ENCODE assay signal across 30 cellular contexts in the genomic region with DNA sequence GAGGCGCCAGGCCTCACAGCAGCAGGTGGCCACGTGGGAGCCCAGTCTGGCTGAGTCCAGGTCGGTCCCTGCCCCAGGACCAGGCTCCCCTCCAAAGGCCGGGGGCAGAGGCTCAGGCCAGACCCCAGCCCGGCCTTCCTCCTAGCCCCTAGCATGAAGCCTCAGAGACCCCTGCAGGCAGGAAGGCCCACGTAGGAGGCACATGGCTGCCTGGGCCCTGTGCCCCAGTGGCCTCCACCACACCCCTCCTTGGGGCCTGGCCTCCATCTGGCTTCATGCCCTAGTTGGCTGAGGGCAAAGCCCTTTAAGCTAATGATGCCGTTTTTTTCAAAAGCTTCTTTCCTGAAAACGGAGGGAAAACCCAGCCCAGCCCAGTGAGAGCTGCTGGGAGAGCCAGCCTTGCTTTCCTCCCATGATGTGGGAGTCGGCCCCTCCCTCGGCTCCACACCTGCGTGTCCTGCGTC. TPM values are rescaled to one million over a fixed set of nuclear protein-coding genes. Genes with fewer than 3 reads are reported as not detected.
A peak's percentile ranks its signal among the peaks of the same experiment; 100 is the strongest.
DNase-seq lines count a peak whose midpoint lies in the region; ATAC-seq and TF ChIP-seq lines count a peak whose summit lies in the region.
"Had no signal": no experiment of that assay in that cellular context is flagged by ENCODE, and none has a peak within 500 bp of the region (broad histone marks: within the 10 kb centered on the region; RNA-seq: fewer than 3 reads in every experiment).

No MANE protein-coding gene starts in this region.

- H3K27ac Mint-ChIP-seq in endothelial cell (ENCODE audit: unreplicated experiment) = peak overlapping the region; percentile 36
- H3K27ac Mint-ChIP-seq: activated naive CD4-positive, alpha-beta T cell treated with anti-CD3 and anti-CD28 coated beads for 36 hours; effector memory CD8-positive, alpha-beta T cell; mesothelial cell of epicardium; T-helper 1 cell treated with Interleukin-12 subunit alpha and Interleukin-12 subunit beta and Interleukin-4 antibody, amounts not matched to agents 30 μg/mL and 1 μg/mL, for 36 hours; type B pancreatic cell had no signal

- intact Hi-C loops in lower lobe of right lung (cut with DNase I) (no loop called here), uterus (cut with DNase I; ENCODE audit: low total_unique reads) (no loop called here)

- no peaks in the 10 kb centered on the region for H3K9me3 Mint-ChIP-seq in endothelial cell (ENCODE audit: unreplicated experiment)
- H3K9me3 Mint-ChIP-seq: activated naive CD4-positive, alpha-beta T cell treated with anti-CD3 and anti-CD28 coated beads for 36 hours; activated T-cell treated with anti-CD3 and anti-CD28 coated beads, Interleukin-2, amount 50 U/mL, for 4 hours; effector memory CD8-positive, alpha-beta T cell; mesothelial cell of epicardium; naive thymus-derived CD8-positive, alpha-beta T cell; T-helper 1 cell treated with Interleukin-12 subunit alpha and Interleukin-12 subunit beta and Interleukin-4 antibody, amounts not matched to agents 30 μg/mL and 1 μg/mL, for 36 hours; type B pancreatic cell had no signal

- H3K4me3 Mint-ChIP-seq in endothelial cell (ENCODE audit: unreplicated experiment) = no peak overlapping the region
- H3K4me3 Mint-ChIP-seq: activated naive CD4-positive, alpha-beta T cell treated with anti-CD3 and anti-CD28 coated beads for 36 hours; activated T-cell treated with anti-CD3 and anti-CD28 coated beads, Interleukin-2, amount 50 U/mL, for 4 hours; effector memory CD8-positive, alpha-beta T cell; mesothelial cell of epicardium; naive thymus-derived CD8-positive, alpha-beta T cell; T-helper 1 cell treated with Interleukin-12 subunit alpha and Interleukin-12 subunit beta and Interleukin-4 antibody, amounts not matched to agents 30 μg/mL and 1 μg/mL, for 36 hours; type B pancreatic cell had no signal

- TF ChIP-seq CTCF in endothelial cell (IDR thresholded peaks at IDR 0.05; ENCODE audit: unreplicated experiment) = no peak
- no peak for TF ChIP-seq CTCF in lower lobe of right lung (IDR thresholded peaks at IDR 0.05)
- TF ChIP-seq CTCF in uterus (IDR thresholded peaks at IDR 0.05) = no peak

- no peak overlapping the region for H3K4me3 ChIP-seq in lower lobe of right lung
- H3K4me3 ChIP-seq in uterus = no peak overlapping the region
- H3K4me3 ChIP-seq: esophagus muscularis mucosa had no signal

- peak in 1 of 2 donors; percentile 16 for ATAC-seq in lower lobe of right lung
- no peak for ATAC-seq in HG02798 (IDR thresholded peaks at IDR 0.05; ENCODE audit: poor library complexity, unreplicated experiment)
- ATAC-seq in GM19397 (IDR thresholded peaks at IDR 0.05; ENCODE audit: unreplicated experiment) = no peak
- ATAC-seq: activated T-cell treated with anti-CD3 and anti-CD28 coated beads, Interleukin-2, amount 50 U/mL, for 4 hours; effector memory CD8-positive, alpha-beta T cell; foreskin keratinocyte; left colon; naive thymus-derived CD8-positive, alpha-beta T cell had no signal

- H3K27me3 ChIP-seq in lower lobe of right lung (ENCODE audit: low read depth) = no peaks in the 10 kb centered on the region
- H3K27me3 ChIP-seq in uterus = no peaks in the 10 kb centered on the region
- H3K27me3 ChIP-seq: foreskin keratinocyte had no signal

- H3K36me3 ChIP-seq in lower lobe of right lung (no peaks in the 10 kb centered on the region), uterus (no peaks in the 10 kb centered on the region)
- H3K36me3 ChIP-seq: esophagus muscularis mucosa had no signal

- peaks cover 79% of the 10 kb centered on the region for H3K4me1 Mint-ChIP-seq in endothelial cell (ENCODE audit: unreplicated experiment)
- H3K4me1 Mint-ChIP-seq: mesothelial cell of epicardium had no signal

- peak; percentile 0 for DNase-seq in stimulated activated CD4-positive, alpha-beta T cell treated with anti-CD3 and anti-CD28 coated beads, Interleukin-15, amount 100 ng/mL, for 24 hours
- DNase-seq in stimulated activated CD4-positive, alpha-beta T cell treated with anti-CD3 and anti-CD28 coated beads, Interleukin-2, amount 100 ng/mL, for 24 hours = no peak
- no peak for DNase-seq in endothelial cell (ENCODE audit: low spot score)
- no peak for DNase-seq in lower lobe of right lung
- peak; percentile 14 to 15 for DNase-seq in uterus
- no peak for DNase-seq in activated T-cell treated with anti-CD3 and anti-CD28 coated beads, Interleukin-2, amount 50 U/mL, for 1 hour
- DNase-seq: activated naive CD4-positive, alpha-beta T cell treated with anti-CD3 and anti-CD28 coated beads for 36 hours; activated T-cell treated with anti-CD3 and anti-CD28 coated beads, Interleukin-2, amount 50 U/mL, for 4 hours; amygdala; COR-L47; DMS79; effector memory CD8-positive, alpha-beta T cell; foreskin keratinocyte; GF-D8; NCI-H1436 treated with DMSO at 0.1 percent for 48 hours; NCI-H2107; NCI-H446 treated with DMSO at 0.1 percent for 48 hours; RPMI8226; stimulated activated CD4-positive, alpha-beta T cell treated with anti-CD3 and anti-CD28 coated beads, Interleukin-4, amount 100 ng/mL, for 1 hour had no signal

- H3K4me1 ChIP-seq in lower lobe of right lung (no peaks in the 10 kb centered on the region), uterus (no peaks in the 10 kb centered on the region)
- H3K4me1 ChIP-seq: foreskin keratinocyte had no signal

- no peak for TF ChIP-seq POLR2A in uterus (IDR thresholded peaks at IDR 0.05)

- peak overlapping the region; percentile 27 for H3K27ac ChIP-seq in lower lobe of right lung
- no peak overlapping the region for H3K27ac ChIP-seq in uterus
- H3K27ac ChIP-seq: esophagus muscularis mucosa, foreskin keratinocyte, KMS-11 had no signal

- peaks cover 39% of the 10 kb centered on the region for H3K27me3 Mint-ChIP-seq in endothelial cell (ENCODE audit: unreplicated experiment)
- H3K27me3 Mint-ChIP-seq: effector memory CD8-positive, alpha-beta T cell had no signal

- H3K36me3 Mint-ChIP-seq in endothelial cell (ENCODE audit: low read depth, unreplicated experiment) = peaks cover 53% of the 10 kb centered on the region
- H3K36me3 Mint-ChIP-seq: mesothelial cell of epicardium, type B pancreatic cell had no signal

- H3K9me3 ChIP-seq in lower lobe of right lung = no peaks in the 10 kb centered on the region
- no peaks in the 10 kb centered on the region for H3K9me3 ChIP-seq in uterus
- H3K9me3 ChIP-seq: esophagus muscularis mucosa had no signal

RNA-seq across cellular contexts. Expression of gene FLT4, which starts 9.1 kb away (rescaled TPM):
- total RNA-seq in endothelial cell (ENCODE audit: unreplicated experiment) (541 TPM), lower lobe of right lung (24.8 TPM), uterus (10 to 100 TPM; 22.5 to 35.5 (median 25.1) TPM)

RNA-seq across cellular contexts. Expression of gene SCGB3A1, which starts 49.0 kb away (rescaled TPM):
- total RNA-seq in endothelial cell (ENCODE audit: unreplicated experiment) (5.4 TPM), lower lobe of right lung (1,318 TPM), uterus (under 1 TPM in 1 of 4 donors, not detected in 3; 0.98 TPM)
- total RNA-seq: activated naive CD4-positive, alpha-beta T cell treated with anti-CD3 and anti-CD28 coated beads for 36 hours; foreskin keratinocyte; left colon; osteocyte; renal cortical epithelial cell had no signal

Comparison
In these comparisons a context has a peak if more than half of its experiments do, and no peak if none do; other contexts are left out.
1. DNase-seq: peak in stimulated activated CD4-positive, alpha-beta T cell treated with anti-CD3 and anti-CD28 coated beads, Interleukin-15, amount 100 ng/mL, for 24 hours (single experiment) and uterus (2 of 2); none in stimulated activated CD4-positive, alpha-beta T cell treated with anti-CD3 and anti-CD28 coated beads, Interleukin-2, amount 100 ng/mL, for 24 hours (0 of 2), endothelial cell (single experiment), lower lobe of right lung (single experiment) and activated T-cell treated with anti-CD3 and anti-CD28 coated beads, Interleukin-2, amount 50 U/mL, for 1 hour (single experiment).
2. RNA of gene FLT4, which starts 9.1 kb away (total RNA-seq): 541 TPM in endothelial cell (single experiment); 22.5 to 35.5 TPM in uterus and 24.8 TPM in lower lobe of right lung (single experiment); every median in the first group is over 10 times any median in the second.
3. RNA of gene SCGB3A1, which starts 49.0 kb away (total RNA-seq): 1,318 TPM in lower lobe of right lung (single experiment); 5.4 TPM in endothelial cell (single experiment) and 0.98 TPM in uterus; every median in the first group is over 100 times any median in the second.